ENCODE assay signal across 1 cellular context in genomic region chrX:120090208-120090607, GRCh38.
TF ChIP-seq lines count a peak whose summit lies in the region.

No MANE protein-coding gene starts in this region.

TF ChIP-seq in K562, 482 proteins besides CTCF, POLR2A, EP300 and RAD21:
- TF ChIP-seq CREB3 (tag; conservative IDR thresholded peaks at IDR 0.05; ENCODE audit: low read depth) (no peak), NR1H2 (CRISPR knock-in tag; IDR thresholded peaks at IDR 0.05) (no peak), MYBL2 (IDR thresholded peaks at IDR 0.05; ENCODE audit: low read depth) (no peak), MYBL2 (CRISPR knock-in tag; IDR thresholded peaks at IDR 0.05; ENCODE audit: borderline replicate concordance) (no peak), RB1 (IDR thresholded peaks at IDR 0.05; ENCODE audit: low read depth) (no peak), CBFA2T2 (conservative IDR thresholded peaks at IDR 0.05) (no peak), RBM22 (IDR thresholded peaks at IDR 0.05; ENCODE audit: low read depth, low read length, poor library complexity, severe bottlenecking) (no peak), ZNF12 (CRISPR knock-in tag; IDR thresholded peaks at IDR 0.05) (no peak), MTA3 (IDR thresholded peaks at IDR 0.05; ENCODE audit: borderline replicate concordance) (no peak), ATF4 (CRISPR knock-in tag; IDR thresholded peaks at IDR 0.05) (no peak), CREBBP (IDR thresholded peaks at IDR 0.05; ENCODE audit: low read depth, low read length) (no peak), SAFB (IDR thresholded peaks at IDR 0.05; ENCODE audit: borderline replicate concordance, low read depth, low read length) (no peak)
